Comparison of ENCODE assay signal across 8 cellular contexts in the genomic region with DNA sequence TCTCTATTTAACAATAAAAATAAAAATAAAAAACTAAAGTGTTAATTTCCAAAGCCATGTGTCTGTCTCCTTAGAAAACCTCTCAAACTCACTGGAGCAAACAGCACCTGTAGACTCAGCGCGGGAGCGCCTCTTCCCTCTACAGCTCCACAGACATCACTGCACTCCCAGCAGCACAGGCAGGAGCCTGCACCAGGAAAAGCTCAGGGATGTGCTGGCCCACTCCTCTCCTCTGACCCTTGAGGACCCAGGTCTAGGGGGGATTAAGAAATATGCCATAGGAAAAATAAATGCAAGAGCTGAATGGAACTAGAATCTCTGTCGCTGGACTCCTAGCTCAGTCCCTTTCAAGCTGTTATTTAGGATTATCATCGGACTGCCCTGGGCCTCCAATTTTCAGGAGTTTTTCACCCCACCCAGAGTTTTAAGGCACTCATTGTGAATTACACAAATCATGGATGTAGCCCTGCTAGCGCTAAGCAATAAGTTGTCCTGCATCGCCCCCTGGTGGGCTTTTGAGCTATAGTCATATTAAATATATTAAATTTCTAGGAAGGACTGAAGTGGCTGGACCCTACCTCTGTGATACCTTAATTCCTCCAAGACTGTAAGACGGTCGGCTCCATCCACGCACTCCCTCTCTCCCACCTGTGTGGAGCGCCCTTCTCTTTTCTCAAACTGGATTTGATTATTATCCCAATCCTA.
DNase-seq lines count a peak whose midpoint lies in the region; ATAC-seq, FAIRE-seq and TF ChIP-seq lines count a peak whose summit lies in the region.

No MANE protein-coding gene starts in this region.

- WGBS in GM12878 (ENCODE audit: insufficient coverage, insufficient replicate concordance, low lambda C conversion rate, missing lambda C conversion rate) = 34% methylated on average over 11 of the region's 11 CpGs

- no peaks in the 10 kb centered on the region for H3K79me2 ChIP-seq in GM12878 (ENCODE audit: control insufficient read depth, insufficient read depth, low read length)

- no peaks in the 10 kb centered on the region; the same call in 2 of the 3 replicates for H3K9me3 ChIP-seq in GM12878 (replicated peaks; ENCODE audit: control insufficient read depth, insufficient read depth, low read length)

- H3K4me3 Mint-ChIP-seq in T-helper 2 cell treated with Interferon-gamma antibody and Interleukin-4, amounts not matched to agents 5 μg/mL and 100 μg/mL, for 36 hours = no peak overlapping the region

- ATAC-seq in GM12878 = peak; percentile 54; the same call in 2 of the 3 replicates
- no peak for ATAC-seq in HG03135 (IDR thresholded peaks at IDR 0.05; ENCODE audit: unreplicated experiment)

- BruUV-seq in GM12878 (replicated peaks; lab: Mats Ljungman, UMichigan) = no TSS peak

- H3K36me3 Mint-ChIP-seq in T-helper 2 cell treated with Interferon-gamma antibody and Interleukin-4, amounts not matched to agents 5 μg/mL and 100 μg/mL, for 36 hours (ENCODE audit: low read depth) = no peaks in the 10 kb centered on the region

- SMC1A ChIA-PET in GM12878 (lab: Charles Lee; ENCODE audit: uncharacterized antibody, unreplicated experiment) = interaction anchor here (0.6 to 4.5 kb wide), 16 partner anchors 12 to 908 kb away, joined by 3 to 39 read pairs (median 3); no protein-coding TSS in a partner anchor

- intact Hi-C loops in GM12878 (cut with micrococcal nuclease; ENCODE audit: unreplicated experiment) = loop anchor here (2.0 to 10.0 kb wide), 2 partner anchors 144 to 412 kb away; no protein-coding TSS in a partner anchor

- DNase-seq in NCI-H524 (lab: John Stamatoyannopoulos, UW) (peak; percentile 52 to 66), NCI-H524 treated with DMSO at 0.1 percent for 48 hours (lab: John Stamatoyannopoulos, UW) (no peak), NCI-H146 treated with DMSO at 0.1 percent for 48 hours (lab: John Stamatoyannopoulos, UW; ENCODE audit: unreplicated experiment) (peak; percentile 43), GM12878 (ENCODE audit: low read depth, low spot score) (no peak), iPS-NIHi11 (ENCODE audit: low spot score) (peak; percentile 73)
- DNase-seq in T-helper 2 cell treated with Interferon-gamma antibody and Interleukin-4, amounts not matched to agents 5 μg/mL and 100 μg/mL, for 36 hours (ENCODE audit: low spot score) = peak; percentile 36
- DNase-seq in stimulated activated CD4-positive, alpha-beta T cell treated with anti-CD3 and anti-CD28 coated beads, Interleukin-12 subunit alpha, Interleukin-12 subunit beta, amount 100 ng/mL, for 4 hours = peak; percentile 52

- POLR2A ChIA-PET in GM12878 (lab: Charles Lee) = no interaction called here

- in situ Hi-C loops in GM12878 (cut with MboI) = no loop called here

- H3K4me1 ChIP-seq in GM12878 (ENCODE audit: control insufficient read depth, insufficient read depth, low read length) = no peaks in the 10 kb centered on the region

- TF ChIP-seq CTCF in GM12878 (IDR thresholded peaks at IDR 0.05 in 2 of 3, conservative IDR thresholded peaks at IDR 0.05 in 1 of 3; ENCODE audit: control insufficient read depth in 2 of 3, extremely low read depth in 1 of 3, insufficient read depth in 1 of 3, low read depth in 3 of 3, low read length in 3 of 3) = peak; percentile 32 to 60 (median 39); a peak in 5 of 6 replicates

- H3K27ac Mint-ChIP-seq in T-helper 2 cell treated with Interferon-gamma antibody and Interleukin-4, amounts not matched to agents 5 μg/mL and 100 μg/mL, for 36 hours = no peak overlapping the region

- no peaks in the 10 kb centered on the region for H4K20me1 ChIP-seq in GM12878 (ENCODE audit: control insufficient read depth, insufficient read depth)

- no peaks in the 10 kb centered on the region for H3K27me3 ChIP-seq in GM12878 (replicated peaks in 1 of 2; ENCODE audit: control insufficient read depth in 2 of 2, insufficient read depth in 2 of 2, low read length in 1 of 2)

- H3K4me1 Mint-ChIP-seq in T-helper 2 cell treated with Interferon-gamma antibody and Interleukin-4, amounts not matched to agents 5 μg/mL and 100 μg/mL, for 36 hours (ENCODE audit: low read depth) = no peaks in the 10 kb centered on the region

- no peak overlapping the region for H2AFZ ChIP-seq in GM12878 (ENCODE audit: control insufficient read depth, low read depth, low read length)

- CTCF ChIA-PET in GM12878 (lab: Yijun Ruan, JAX) = interaction anchor here (0.5 to 3.2 kb wide), 21 partner anchors 17 to 913 kb away, joined by 3 to 40 read pairs (median 3); no protein-coding TSS in a partner anchor

- no peaks in the 10 kb centered on the region for H3K27me3 Mint-ChIP-seq in T-helper 2 cell treated with Interferon-gamma antibody and Interleukin-4, amounts not matched to agents 5 μg/mL and 100 μg/mL, for 36 hours (ENCODE audit: low read depth)

- RAD21 ChIA-PET in GM12878 (lab: Charles Lee; ENCODE audit: unreplicated experiment) = interaction anchor here (0.8 to 2.4 kb wide), 7 partner anchors 127 to 907 kb away, joined by 3 to 29 read pairs (median 3); no protein-coding TSS in a partner anchor

- TF ChIP-seq RAD21 in GM12878 (IDR thresholded peaks at IDR 0.05; ENCODE audit: insufficient read depth, low read depth, low read length) = peak; percentile 79

- no peak for TF ChIP-seq POLR2A in GM12878 (IDR thresholded peaks at IDR 0.05; ENCODE audit: low read depth, low read length)

- no peak overlapping the region for H3K9ac ChIP-seq in GM12878 (ENCODE audit: control insufficient read depth, insufficient read depth, low read length)

- H3K36me3 ChIP-seq in GM12878 (ENCODE audit: control insufficient read depth in 2 of 2, insufficient read depth in 2 of 2, low read length in 1 of 2) = no peaks in the 10 kb centered on the region

- no peak overlapping the region for H3K4me2 ChIP-seq in GM12878 (ENCODE audit: control insufficient read depth, insufficient read depth)

- no peak for FAIRE-seq in GM12878 (lab: Jason Lieb, UNC)

- H3K4me3 ChIP-seq in GM12878 = no peak overlapping the region

- H3K27ac ChIP-seq in GM12878 (ENCODE audit: control insufficient read depth, insufficient read depth) = no peak overlapping the region

- no peak for TF ChIP-seq EP300 in GM12878 (IDR thresholded peaks at IDR 0.05; ENCODE audit: borderline replicate concordance in 1 of 2, control insufficient read depth in 1 of 2, low read depth in 2 of 2, low read length in 2 of 2)

- no peaks in the 10 kb centered on the region for H3K9me3 Mint-ChIP-seq in T-helper 2 cell treated with Interferon-gamma antibody and Interleukin-4, amounts not matched to agents 5 μg/mL and 100 μg/mL, for 36 hours

TF ChIP-seq in GM12878, 131 proteins besides CTCF, POLR2A, EP300 and RAD21:
- TF ChIP-seq SMC3 (IDR thresholded peaks at IDR 0.05; ENCODE audit: borderline replicate concordance, low read length) (peak; percentile 60; the same call in 1 of the 2 replicates), NR2C2 (IDR thresholded peaks at IDR 0.05; ENCODE audit: borderline replicate concordance, control insufficient read depth, insufficient read length, low read depth) (no peak), HDGF (IDR thresholded peaks at IDR 0.05) (no peak), RCOR1 (conservative IDR thresholded peaks at IDR 0.05; ENCODE audit: low read depth, low read length) (no peak), WRNIP1 (IDR thresholded peaks at IDR 0.05; ENCODE audit: borderline replicate concordance, low read depth, low read length) (no peak)
- TF ChIP-seq, protein P1, sequence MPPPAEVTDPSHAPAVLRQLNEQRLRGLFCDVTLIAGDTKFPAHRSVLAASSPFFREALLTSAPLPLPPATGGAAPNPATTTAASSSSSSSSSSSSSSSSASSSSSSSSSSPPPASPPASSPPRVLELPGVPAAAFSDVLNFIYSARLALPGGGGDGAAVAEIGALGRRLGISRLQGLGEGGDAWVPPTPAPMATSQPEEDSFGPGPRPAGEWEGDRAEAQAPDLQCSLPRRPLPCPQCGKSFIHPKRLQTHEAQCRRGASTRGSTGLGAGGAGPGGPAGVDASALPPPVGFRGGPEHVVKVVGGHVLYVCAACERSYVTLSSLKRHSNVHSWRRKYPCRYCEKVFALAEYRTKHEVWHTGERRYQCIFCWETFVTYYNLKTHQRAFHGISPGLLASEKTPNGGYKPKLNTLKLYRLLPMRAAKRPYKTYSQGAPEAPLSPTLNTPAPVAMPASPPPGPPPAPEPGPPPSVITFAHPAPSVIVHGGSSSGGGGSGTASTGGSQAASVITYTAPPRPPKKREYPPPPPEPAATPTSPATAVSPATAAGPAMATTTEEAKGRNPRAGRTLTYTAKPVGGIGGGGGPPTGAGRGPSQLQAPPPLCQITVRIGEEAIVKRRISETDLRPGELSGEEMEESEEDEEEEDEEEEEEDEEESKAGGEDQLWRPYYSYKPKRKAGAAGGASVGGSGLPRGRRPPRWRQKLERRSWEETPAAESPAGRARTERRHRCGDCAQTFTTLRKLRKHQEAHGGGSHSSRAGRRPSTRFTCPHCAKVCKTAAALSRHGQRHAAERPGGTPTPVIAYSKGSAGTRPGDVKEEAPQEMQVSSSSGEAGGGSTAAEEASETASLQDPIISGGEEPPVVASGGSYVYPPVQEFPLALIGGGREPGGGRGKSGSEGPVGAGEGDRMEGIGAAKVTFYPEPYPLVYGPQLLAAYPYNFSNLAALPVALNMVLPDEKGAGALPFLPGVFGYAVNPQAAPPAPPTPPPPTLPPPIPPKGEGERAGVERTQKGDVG (CRISPR knock-in tag; IDR thresholded peaks at IDR 0.05) = no peak

Comparison
In these comparisons a context has a peak if more than half of its experiments do, and no peak if none do; other contexts are left out.
1. DNase-seq: peak in NCI-H524 (2 of 2), NCI-H146 treated with DMSO at 0.1 percent for 48 hours (single experiment), T-helper 2 cell treated with Interferon-gamma antibody and Interleukin-4, amounts not matched to agents 5 μg/mL and 100 μg/mL, for 36 hours (single experiment), iPS-NIHi11 (single experiment) and stimulated activated CD4-positive, alpha-beta T cell treated with anti-CD3 and anti-CD28 coated beads, Interleukin-12 subunit alpha, Interleukin-12 subunit beta, amount 100 ng/mL, for 4 hours (single experiment); none in NCI-H524 treated with DMSO at 0.1 percent for 48 hours (single experiment) and GM12878 (single experiment).